In the genomic region with DNA sequence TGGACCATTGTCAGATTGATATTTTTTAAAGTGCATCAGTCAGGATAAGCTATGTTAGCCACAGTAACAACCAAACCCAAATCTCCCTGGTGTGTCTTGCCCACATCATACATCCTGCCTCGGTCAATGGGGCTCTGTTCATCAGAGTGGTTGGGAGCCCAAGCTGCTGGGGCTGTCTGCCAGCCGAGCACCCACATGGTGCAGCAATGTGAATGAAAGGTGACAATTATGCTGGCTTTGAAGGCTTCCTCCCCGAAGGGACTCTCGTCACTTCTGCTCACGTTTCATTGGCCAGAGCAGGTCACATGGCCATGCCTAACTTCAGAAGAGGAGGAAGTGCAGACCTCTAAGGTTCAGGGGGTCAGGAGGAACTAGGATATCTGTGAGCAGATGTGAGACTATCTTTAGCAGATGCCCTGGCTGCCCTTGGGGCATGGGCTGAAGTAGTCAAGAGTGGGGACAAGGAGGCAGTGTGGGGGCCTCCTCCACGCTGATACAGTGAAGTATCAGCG, we compare ENCODE assay signal across 1 cellular context.
TF ChIP-seq lines count a peak whose summit lies in the region.

No MANE protein-coding gene starts in this region.

TF ChIP-seq in K562, 482 proteins besides CTCF, POLR2A, EP300 and RAD21 (continued from another document):
- TF ChIP-seq, protein P1, sequence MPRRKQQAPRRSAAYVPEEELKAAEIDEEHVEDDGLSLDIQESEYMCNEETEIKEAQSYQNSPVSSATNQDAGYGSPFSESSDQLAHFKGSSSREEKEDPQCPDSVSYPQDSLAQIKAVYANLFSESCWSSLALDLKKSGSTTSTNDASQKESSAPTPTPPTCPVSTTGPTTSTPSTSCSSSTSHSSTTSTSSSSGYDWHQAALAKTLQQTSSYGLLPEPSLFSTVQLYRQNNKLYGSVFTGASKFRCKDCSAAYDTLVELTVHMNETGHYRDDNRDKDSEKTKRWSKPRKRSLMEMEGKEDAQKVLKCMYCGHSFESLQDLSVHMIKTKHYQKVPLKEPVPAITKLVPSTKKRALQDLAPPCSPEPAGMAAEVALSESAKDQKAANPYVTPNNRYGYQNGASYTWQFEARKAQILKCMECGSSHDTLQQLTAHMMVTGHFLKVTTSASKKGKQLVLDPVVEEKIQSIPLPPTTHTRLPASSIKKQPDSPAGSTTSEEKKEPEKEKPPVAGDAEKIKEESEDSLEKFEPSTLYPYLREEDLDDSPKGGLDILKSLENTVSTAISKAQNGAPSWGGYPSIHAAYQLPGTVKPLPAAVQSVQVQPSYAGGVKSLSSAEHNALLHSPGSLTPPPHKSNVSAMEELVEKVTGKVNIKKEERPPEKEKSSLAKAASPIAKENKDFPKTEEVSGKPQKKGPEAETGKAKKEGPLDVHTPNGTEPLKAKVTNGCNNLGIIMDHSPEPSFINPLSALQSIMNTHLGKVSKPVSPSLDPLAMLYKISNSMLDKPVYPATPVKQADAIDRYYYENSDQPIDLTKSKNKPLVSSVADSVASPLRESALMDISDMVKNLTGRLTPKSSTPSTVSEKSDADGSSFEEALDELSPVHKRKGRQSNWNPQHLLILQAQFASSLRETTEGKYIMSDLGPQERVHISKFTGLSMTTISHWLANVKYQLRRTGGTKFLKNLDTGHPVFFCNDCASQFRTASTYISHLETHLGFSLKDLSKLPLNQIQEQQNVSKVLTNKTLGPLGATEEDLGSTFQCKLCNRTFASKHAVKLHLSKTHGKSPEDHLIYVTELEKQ (CRISPR knock-in tag; IDR thresholded peaks at IDR 0.05), result no peak
- TF ChIP-seq ADNP (tag; IDR thresholded peaks at IDR 0.05) (no peak), ZNF12 (CRISPR knock-in tag; IDR thresholded peaks at IDR 0.05) (peak; percentile 94), SPI1 (IDR thresholded peaks at IDR 0.05; ENCODE audit: borderline replicate concordance, low read depth, low read length) (peak; percentile 53; the same call in 1 of the 2 replicates), ZNF224 (CRISPR knock-in tag; IDR thresholded peaks at IDR 0.05) (no peak), ZNF175 (CRISPR knock-in tag; IDR thresholded peaks at IDR 0.05; ENCODE audit: low read depth) (no peak), FIP1L1 (IDR thresholded peaks at IDR 0.05; ENCODE audit: low read depth, low read length, poor library complexity, severe bottlenecking) (no peak), L3MBTL2 (IDR thresholded peaks at IDR 0.05) (peak; percentile 14; the same call in 1 of the 2 replicates), PURB (CRISPR knock-in tag; IDR thresholded peaks at IDR 0.05; ENCODE audit: low read depth) (no peak), ERF (CRISPR knock-in tag; IDR thresholded peaks at IDR 0.05) (no peak), BMI1 (IDR thresholded peaks at IDR 0.05; ENCODE audit: low read length) (no peak), CSDE1 (IDR thresholded peaks at IDR 0.05) (no peak), RBM39 (optimal IDR thresholded peaks at IDR 0.05; ENCODE audit: low read depth, low read length) (no peak), ZNF282 (CRISPR knock-in tag; IDR thresholded peaks at IDR 0.05) (no peak), RAD51 (IDR thresholded peaks at IDR 0.05; ENCODE audit: borderline replicate concordance, low read depth) (peak; percentile 68), MAFG (tag; conservative IDR thresholded peaks at IDR 0.05) (no peak)
- TF ChIP-seq, protein P2, sequence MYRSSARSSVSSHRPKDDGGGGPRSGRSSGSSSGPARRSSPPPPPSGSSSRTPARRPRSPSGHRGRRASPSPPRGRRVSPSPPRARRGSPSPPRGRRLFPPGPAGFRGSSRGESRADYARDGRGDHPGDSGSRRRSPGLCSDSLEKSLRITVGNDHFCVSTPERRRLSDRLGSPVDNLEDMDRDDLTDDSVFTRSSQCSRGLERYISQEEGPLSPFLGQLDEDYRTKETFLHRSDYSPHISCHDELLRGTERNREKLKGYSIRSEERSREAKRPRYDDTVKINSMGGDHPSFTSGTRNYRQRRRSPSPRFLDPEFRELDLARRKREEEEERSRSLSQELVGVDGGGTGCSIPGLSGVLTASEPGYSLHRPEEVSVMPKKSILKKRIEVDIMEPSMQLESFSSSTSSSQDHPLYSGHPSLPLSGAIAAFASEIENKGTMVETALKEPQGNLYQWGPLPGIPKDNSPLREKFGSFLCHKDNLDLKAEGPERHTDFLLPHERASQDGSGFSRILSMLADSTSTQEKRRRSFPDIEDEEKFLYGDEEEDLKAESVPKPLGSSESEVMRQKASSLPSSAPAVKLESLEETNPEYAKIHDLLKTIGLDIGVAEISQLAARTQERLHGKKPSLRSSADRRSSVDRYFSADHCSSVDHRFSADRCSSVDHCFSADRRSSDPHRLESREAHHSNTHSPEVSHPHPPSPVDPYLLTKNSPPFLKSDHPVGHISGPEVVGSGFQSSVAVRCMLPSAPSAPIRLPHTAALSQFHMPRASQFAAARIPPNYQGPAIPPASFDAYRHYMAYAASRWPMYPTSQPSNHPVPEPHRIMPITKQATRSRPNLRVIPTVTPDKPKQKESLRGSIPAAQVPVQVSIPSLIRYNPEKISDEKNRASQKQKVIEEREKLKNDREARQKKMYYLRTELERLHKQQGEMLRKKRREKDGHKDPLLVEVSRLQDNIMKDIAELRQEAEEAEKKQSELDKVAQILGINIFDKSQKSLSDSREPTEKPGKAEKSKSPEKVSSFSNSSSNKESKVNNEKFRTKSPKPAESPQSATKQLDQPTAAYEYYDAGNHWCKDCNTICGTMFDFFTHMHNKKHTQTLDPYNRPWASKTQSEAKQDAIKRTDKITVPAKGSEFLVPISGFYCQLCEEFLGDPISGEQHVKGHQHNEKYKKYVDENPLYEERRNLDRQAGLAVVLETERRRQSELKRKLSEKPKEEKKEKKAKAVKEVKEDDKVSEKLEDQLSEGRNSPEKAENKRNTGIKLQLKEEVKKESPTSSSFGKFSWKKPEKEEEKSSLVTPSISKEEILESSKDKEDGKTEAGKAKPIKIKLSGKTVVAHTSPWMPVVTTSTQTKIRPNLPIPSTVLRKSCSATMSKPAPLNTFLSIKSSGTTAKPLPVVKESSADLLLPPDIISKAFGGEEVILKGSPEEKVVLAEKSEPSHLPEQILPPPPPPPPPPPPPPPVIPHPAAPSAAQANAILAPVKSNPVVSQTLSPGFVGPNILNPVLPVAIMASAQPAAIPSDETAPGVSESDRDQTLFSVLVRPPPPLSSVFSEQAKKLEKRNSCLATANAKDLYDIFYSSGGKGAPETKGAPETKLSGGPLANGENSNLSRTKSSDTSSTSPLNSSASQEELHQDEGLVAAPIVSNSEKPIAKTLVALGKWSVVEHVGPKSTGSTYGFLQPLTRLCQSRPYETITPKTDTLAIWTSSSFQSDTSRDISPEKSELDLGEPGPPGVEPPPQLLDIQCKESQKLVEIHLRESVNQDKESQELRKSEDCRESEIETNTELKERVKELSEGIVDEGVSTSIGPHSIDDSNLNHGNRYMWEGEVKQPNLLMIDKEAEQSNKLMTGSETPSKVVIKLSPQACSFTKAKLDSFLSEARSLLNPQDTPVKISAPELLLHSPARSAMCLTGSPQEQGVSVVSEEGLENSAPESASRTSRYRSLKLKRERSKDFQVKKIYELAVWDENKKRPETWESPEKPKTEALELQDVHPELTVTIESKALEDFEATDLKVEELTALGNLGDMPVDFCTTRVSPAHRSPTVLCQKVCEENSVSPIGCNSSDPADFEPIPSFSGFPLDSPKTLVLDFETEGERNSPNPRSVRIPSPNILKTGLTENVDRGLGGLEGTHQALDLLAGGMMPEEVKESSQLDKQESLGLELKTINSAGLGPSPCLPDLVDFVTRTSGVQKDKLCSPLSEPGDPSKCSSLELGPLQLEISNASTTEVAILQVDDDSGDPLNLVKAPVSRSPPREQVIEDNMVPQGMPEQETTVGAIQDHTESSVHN (IDR thresholded peaks at IDR 0.05; ENCODE audit: borderline replicate concordance in 1 of 2, low read depth in 1 of 2), result no peak
- TF ChIP-seq, protein P3, sequence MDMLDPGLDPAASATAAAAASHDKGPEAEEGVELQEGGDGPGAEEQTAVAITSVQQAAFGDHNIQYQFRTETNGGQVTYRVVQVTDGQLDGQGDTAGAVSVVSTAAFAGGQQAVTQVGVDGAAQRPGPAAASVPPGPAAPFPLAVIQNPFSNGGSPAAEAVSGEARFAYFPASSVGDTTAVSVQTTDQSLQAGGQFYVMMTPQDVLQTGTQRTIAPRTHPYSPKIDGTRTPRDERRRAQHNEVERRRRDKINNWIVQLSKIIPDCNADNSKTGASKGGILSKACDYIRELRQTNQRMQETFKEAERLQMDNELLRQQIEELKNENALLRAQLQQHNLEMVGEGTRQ (CRISPR knock-in tag; IDR thresholded peaks at IDR 0.05), result peak; percentile 89
- TF ChIP-seq, protein P4, sequence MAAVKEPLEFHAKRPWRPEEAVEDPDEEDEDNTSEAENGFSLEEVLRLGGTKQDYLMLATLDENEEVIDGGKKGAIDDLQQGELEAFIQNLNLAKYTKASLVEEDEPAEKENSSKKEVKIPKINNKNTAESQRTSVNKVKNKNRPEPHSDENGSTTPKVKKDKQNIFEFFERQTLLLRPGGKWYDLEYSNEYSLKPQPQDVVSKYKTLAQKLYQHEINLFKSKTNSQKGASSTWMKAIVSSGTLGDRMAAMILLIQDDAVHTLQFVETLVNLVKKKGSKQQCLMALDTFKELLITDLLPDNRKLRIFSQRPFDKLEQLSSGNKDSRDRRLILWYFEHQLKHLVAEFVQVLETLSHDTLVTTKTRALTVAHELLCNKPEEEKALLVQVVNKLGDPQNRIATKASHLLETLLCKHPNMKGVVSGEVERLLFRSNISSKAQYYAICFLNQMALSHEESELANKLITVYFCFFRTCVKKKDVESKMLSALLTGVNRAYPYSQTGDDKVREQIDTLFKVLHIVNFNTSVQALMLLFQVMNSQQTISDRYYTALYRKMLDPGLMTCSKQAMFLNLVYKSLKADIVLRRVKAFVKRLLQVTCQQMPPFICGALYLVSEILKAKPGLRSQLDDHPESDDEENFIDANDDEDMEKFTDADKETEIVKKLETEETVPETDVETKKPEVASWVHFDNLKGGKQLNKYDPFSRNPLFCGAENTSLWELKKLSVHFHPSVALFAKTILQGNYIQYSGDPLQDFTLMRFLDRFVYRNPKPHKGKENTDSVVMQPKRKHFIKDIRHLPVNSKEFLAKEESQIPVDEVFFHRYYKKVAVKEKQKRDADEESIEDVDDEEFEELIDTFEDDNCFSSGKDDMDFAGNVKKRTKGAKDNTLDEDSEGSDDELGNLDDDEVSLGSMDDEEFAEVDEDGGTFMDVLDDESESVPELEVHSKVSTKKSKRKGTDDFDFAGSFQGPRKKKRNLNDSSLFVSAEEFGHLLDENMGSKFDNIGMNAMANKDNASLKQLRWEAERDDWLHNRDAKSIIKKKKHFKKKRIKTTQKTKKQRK (IDR thresholded peaks at IDR 0.05; ENCODE audit: borderline replicate concordance, low read depth, low read length), result no peak
